ENCODE assay signal across 12 cellular contexts in genomic region chr18:36441426-36441870, GRCh38.
DNase-seq lines count a peak whose midpoint lies in the region; ATAC-seq and TF ChIP-seq lines count a peak whose summit lies in the region.
"Had no signal": no experiment of that assay in that cellular context is flagged by ENCODE, and none has a peak within 500 bp of the region (broad histone marks: within the 10 kb centered on the region; RNA-seq: fewer than 3 reads in every experiment).

No MANE protein-coding gene starts in this region.

- no peaks in the 10 kb centered on the region for H3K9me2 ChIP-seq in GM23248 (ENCODE audit: insufficient read depth)

- no peaks in the 10 kb centered on the region for H4K20me1 ChIP-seq in GM23248 (ENCODE audit: insufficient read depth)

- H3K36me3 ChIP-seq in GM23248 (ENCODE audit: low read depth) = no peaks in the 10 kb centered on the region
- no peaks in the 10 kb centered on the region for H3K36me3 ChIP-seq in left ventricle myocardium inferior
- no peaks in the 10 kb centered on the region for H3K36me3 ChIP-seq in skeletal muscle satellite cell (ENCODE audit: insufficient read depth, low read length)

- peaks cover 40% of the 10 kb centered on the region for H3K4me1 ChIP-seq in GM23248 (ENCODE audit: insufficient read depth)
- H3K4me1 ChIP-seq in left ventricle myocardium inferior = peaks cover 72% of the 10 kb centered on the region
- peaks cover 36% of the 10 kb centered on the region for H3K4me1 ChIP-seq in skeletal muscle satellite cell (ENCODE audit: control insufficient read depth, insufficient read depth, low read length)

- H3K4me2 ChIP-seq in GM23248 (ENCODE audit: unreplicated experiment) (peak overlapping the region; percentile 76), skeletal muscle satellite cell (ENCODE audit: low read length) (peak overlapping the region; percentile 46)

- H3K79me2 ChIP-seq in GM23248 (ENCODE audit: insufficient read depth) = 0 out of 2 replicates have a peak, but pooled peaks cover 12% of the 10 kb centered on the region

- in situ Hi-C loops in GM23248 (cut with MboI) = no loop called here

- ATAC-seq in GM18873 (IDR thresholded peaks at IDR 0.05; ENCODE audit: low FRiP score, unreplicated experiment) (no peak), HG02884 (IDR thresholded peaks at IDR 0.05; ENCODE audit: unreplicated experiment) (no peak), GM21528 (IDR thresholded peaks at IDR 0.05; ENCODE audit: low FRiP score, unreplicated experiment) (no peak)

- peak overlapping the region; percentile 76 for H3K27ac ChIP-seq in GM23248
- peak overlapping the region; percentile 29 for H3K27ac ChIP-seq in angular gyrus (ENCODE audit: low read depth, low read length)
- H3K27ac ChIP-seq in left ventricle myocardium inferior (replicated peaks) = peak overlapping the region; percentile 71
- H3K27ac ChIP-seq: C4-2B had no signal

- peak overlapping the region; percentile 58 for H3K9ac ChIP-seq in GM23248
- peak overlapping the region; percentile 14 for H3K9ac ChIP-seq in skeletal muscle satellite cell (ENCODE audit: low read depth, low read length)

- H3K27me3 ChIP-seq in GM23248 (replicated peaks; ENCODE audit: insufficient read depth) (no peaks in the 10 kb centered on the region), left ventricle myocardium inferior (ENCODE audit: low read depth) (no peaks in the 10 kb centered on the region), skeletal muscle satellite cell (ENCODE audit: control insufficient read depth, insufficient read depth, low read length) (no peaks in the 10 kb centered on the region)

- H3K4me3 ChIP-seq in GM23248 = peak overlapping the region; percentile 34
- peak overlapping the region; percentile 9 for H3K4me3 ChIP-seq in left ventricle myocardium inferior
- no peak overlapping the region for H3K4me3 ChIP-seq in skeletal muscle satellite cell (ENCODE audit: low read length)

- 14% methylated on average over 7 of the region's 7 CpGs for WGBS in GM23248 (ENCODE audit: low coverage in 1 of 2, low lambda C conversion rate in 2 of 2, missing lambda C conversion rate in 2 of 2), 2 experiments

- H2AFZ ChIP-seq in GM23248 = peak overlapping the region; percentile 29; the same call in 1 of the 2 replicates

- H3F3A ChIP-seq in GM23248 (ENCODE audit: insufficient read depth) = peaks cover 46% of the 10 kb centered on the region

- H3K9me3 ChIP-seq in GM23248 (ENCODE audit: low read depth) (no peaks in the 10 kb centered on the region), left ventricle myocardium inferior (replicated peaks) (no peaks in the 10 kb centered on the region), skeletal muscle satellite cell (replicated peaks; ENCODE audit: low read length) (no peaks in the 10 kb centered on the region)

- intact Hi-C loops in left ventricle myocardium inferior (cut with micrococcal nuclease) = no loop called here

- no peak for TF ChIP-seq CTCF in left ventricle myocardium inferior (IDR thresholded peaks at IDR 0.05; ENCODE audit: borderline replicate concordance)

- DNase-seq in GM23248 = peak; percentile 55
- DNase-seq in left ventricle myocardium inferior = no peak
- no peak for DNase-seq in NCI-H1436 treated with DMSO at 0.1 percent for 48 hours (lab: John Stamatoyannopoulos, UW)
- DNase-seq: activated CD4-positive, alpha-beta T cell treated with anti-CD3 and anti-CD28 coated beads, Interleukin-2, amount 50 U/mL, for 1 hour; activated gamma-delta T cell treated with Interleukin-2 at 50 U/mL for 16 hours; GF-D8 had no signal
